ENCODE assay signal across 9 cellular contexts in genomic region chr17:48647103-48647963, GRCh38. TPM values are rescaled to one million over a fixed set of nuclear protein-coding genes. Genes with fewer than 3 reads are reported as not detected.
DNase-seq lines count a peak whose midpoint lies in the region; ATAC-seq and TF ChIP-seq lines count a peak whose summit lies in the region.
"Had no signal": no experiment of that assay in that cellular context is flagged by ENCODE, and none has a peak within 500 bp of the region (broad histone marks: within the 10 kb centered on the region; RNA-seq: fewer than 3 reads in every experiment).

No MANE protein-coding gene starts in this region.

- no peaks in the 10 kb centered on the region for H4K20me1 ChIP-seq in mammary epithelial cell (ENCODE audit: insufficient read depth, low read length)

- no peak for DNase-seq in CD4-positive, alpha-beta memory T cell
- DNase-seq in mammary epithelial cell (no peak), NCI-H2029 treated with DMSO at 0.1 percent for 48 hours (lab: John Stamatoyannopoulos, UW) (no peak)
- no peak for DNase-seq in naive thymus-derived CD4-positive, alpha-beta T cell
- DNase-seq: left cardiac atrium had no signal

- no peaks in the 10 kb centered on the region for H3K9me3 Mint-ChIP-seq in CD4-positive, alpha-beta memory T cell
- peaks cover 0 to 2% (median 0%) of the 10 kb centered on the region in 11 donors for H3K9me3 Mint-ChIP-seq in naive thymus-derived CD4-positive, alpha-beta T cell

- H3K4me1 ChIP-seq in CD4-positive, alpha-beta memory T cell (ENCODE audit: insufficient read depth, low read length), result peaks cover 14% of the 10 kb centered on the region
- H3K4me1 ChIP-seq in HUES48 (ENCODE audit: control insufficient read depth, insufficient read depth, low read length), result peaks cover 7% of the 10 kb centered on the region
- peaks cover 12% of the 10 kb centered on the region for H3K4me1 ChIP-seq in mammary epithelial cell (ENCODE audit: insufficient read depth, low read length)
- peaks cover 0 to 6% of the 10 kb centered on the region in 2 donors for H3K4me1 ChIP-seq in naive thymus-derived CD4-positive, alpha-beta T cell (ENCODE audit: control insufficient read depth in 2 of 2, insufficient read depth in 2 of 2, low read length in 2 of 2)

- H2AFZ ChIP-seq in mammary epithelial cell (ENCODE audit: low read depth, low read length), result peak overlapping the region; percentile 74

- no TSS peak for BruUV-seq in mammary epithelial cell (replicated peaks; lab: Mats Ljungman, UMichigan)

- H3K36me3 ChIP-seq in CD4-positive, alpha-beta memory T cell (ENCODE audit: insufficient read depth, low read length), result no peaks in the 10 kb centered on the region
- H3K36me3 ChIP-seq in HUES48 (ENCODE audit: control insufficient read depth, insufficient read depth, low read length) (no peaks in the 10 kb centered on the region), mammary epithelial cell (ENCODE audit: insufficient read depth, low read length) (no peaks in the 10 kb centered on the region)
- no peaks in the 10 kb centered on the region for H3K36me3 ChIP-seq in naive thymus-derived CD4-positive, alpha-beta T cell (ENCODE audit: control insufficient read depth in 2 of 3, insufficient read depth in 3 of 3, low read length in 3 of 3)

- H3K9ac ChIP-seq in HUES48 (ENCODE audit: low read depth, low read length) (no peak overlapping the region), mammary epithelial cell (ENCODE audit: insufficient read depth, low read length) (no peak overlapping the region)

- peaks cover 42 to 49% of the 10 kb centered on the region in 2 donors for H3K27me3 Mint-ChIP-seq in CD4-positive, alpha-beta memory T cell
- H3K27me3 Mint-ChIP-seq in naive thymus-derived CD4-positive, alpha-beta T cell, result peaks cover 59 to 84% (median 68%) of the 10 kb centered on the region in 5 donors

- TF ChIP-seq CTCF in mammary epithelial cell (conservative IDR thresholded peaks at IDR 0.05 in 1 of 2, IDR thresholded peaks at IDR 0.05 in 1 of 2; ENCODE audit: extremely low read depth in 1 of 2, insufficient read depth in 1 of 2, low read depth in 1 of 2, low read length in 2 of 2), result no peak

- WGBS in mammary epithelial cell (ENCODE audit: low coverage, missing lambda C conversion rate), result 3% methylated on average over 9 of the region's 30 CpGs

- CTCF ChIA-PET in CD4-positive, alpha-beta memory T cell (lab: Charles Lee; ENCODE audit: partially characterized antibody), result interaction anchor here (0.7 to 2.8 kb wide), 2 partner anchors 10 to 15 kb away, joined by 3 to 21 read pairs; no protein-coding TSS in a partner anchor
- CTCF ChIA-PET in mammary epithelial cell (lab: Charles Lee; ENCODE audit: low non-redundant PET), result no interaction called here
- CTCF ChIA-PET in naive thymus-derived CD4-positive, alpha-beta T cell (lab: Charles Lee), result interaction anchor here (0.6 kb wide), 1 partner anchor 287 kb away, joined by 3 read pairs; no protein-coding TSS in a partner anchor

- H3K36me3 Mint-ChIP-seq in CD4-positive, alpha-beta memory T cell, result no peaks in the 10 kb centered on the region
- peaks cover 0 to 3% (median 0%) of the 10 kb centered on the region in 5 donors for H3K36me3 Mint-ChIP-seq in naive thymus-derived CD4-positive, alpha-beta T cell

- H3K4me3 Mint-ChIP-seq in CD4-positive, alpha-beta memory T cell, result peak overlapping the region; percentile 82 to 96 (median 90)
- H3K4me3 Mint-ChIP-seq in naive thymus-derived CD4-positive, alpha-beta T cell, result peak overlapping the region; percentile 80 to 100 (median 88)

- H3K27me3 ChIP-seq in CD4-positive, alpha-beta memory T cell (ENCODE audit: insufficient read depth, low read length), result peaks cover 26% of the 10 kb centered on the region
- H3K27me3 ChIP-seq in HUES48 (ENCODE audit: control insufficient read depth, insufficient read depth, low read length), result peaks cover 87% of the 10 kb centered on the region
- H3K27me3 ChIP-seq in mammary epithelial cell (ENCODE audit: insufficient read depth, low read length), result peaks cover 43% of the 10 kb centered on the region
- H3K27me3 ChIP-seq in naive thymus-derived CD4-positive, alpha-beta T cell (ENCODE audit: control insufficient read depth in 2 of 2, insufficient read depth in 2 of 2, low read length in 2 of 2), result peaks cover 0 to 36% of the 10 kb centered on the region in 2 donors

- ATAC-seq in naive thymus-derived CD4-positive, alpha-beta T cell, result peak; percentile 34
- ATAC-seq in GM18520 (IDR thresholded peaks at IDR 0.05; ENCODE audit: unreplicated experiment), result no peak
- no peak for ATAC-seq in GM21576 (IDR thresholded peaks at IDR 0.05; ENCODE audit: unreplicated experiment)
- ATAC-seq in GM21423 (IDR thresholded peaks at IDR 0.05; ENCODE audit: unreplicated experiment), result no peak

- H3K27ac ChIP-seq in CD4-positive, alpha-beta memory T cell (ENCODE audit: low read depth, low read length), result no peak overlapping the region
- H3K27ac ChIP-seq in HUES48 (ENCODE audit: low read depth, low read length), result no peak overlapping the region
- no peak overlapping the region for H3K27ac ChIP-seq in mammary epithelial cell (ENCODE audit: insufficient read depth, low read depth, low read length)
- H3K27ac ChIP-seq in naive thymus-derived CD4-positive, alpha-beta T cell (ENCODE audit: low read depth, low read length), result no peak overlapping the region

- H3K9me3 ChIP-seq in CD4-positive, alpha-beta memory T cell (ENCODE audit: control insufficient read depth in 1 of 2, low read length in 2 of 2), result no peaks in the 10 kb centered on the region
- no peaks in the 10 kb centered on the region for H3K9me3 ChIP-seq in HUES48 (ENCODE audit: control insufficient read depth, insufficient read depth, low read length)
- no peaks in the 10 kb centered on the region for H3K9me3 ChIP-seq in mammary epithelial cell (replicated peaks; ENCODE audit: insufficient read depth, low read length)
- no peaks in the 10 kb centered on the region for H3K9me3 ChIP-seq in naive thymus-derived CD4-positive, alpha-beta T cell (ENCODE audit: control insufficient read depth in 2 of 3, low read length in 3 of 3)

- peak overlapping the region; percentile 87 for H3K4me2 ChIP-seq in mammary epithelial cell (ENCODE audit: insufficient read depth, low read depth, low read length)

- H3K27ac Mint-ChIP-seq in CD4-positive, alpha-beta memory T cell, result peak overlapping the region in 3 of 7 donors; percentile 57 to 68 (median 58)
- H3K27ac Mint-ChIP-seq in naive thymus-derived CD4-positive, alpha-beta T cell, result no peak overlapping the region

- POLR2A ChIA-PET in CD4-positive, alpha-beta memory T cell (lab: Charles Lee; ENCODE audit: partially characterized antibody), result interaction anchor here (1.0 to 1.4 kb wide), 2 partner anchors 11 to 22 kb away, joined by 3 read pairs; no protein-coding TSS in a partner anchor
- POLR2A ChIA-PET in naive thymus-derived CD4-positive, alpha-beta T cell (lab: Charles Lee), result no interaction called here

- intact Hi-C loops in CD4-positive, alpha-beta memory T cell (cut with micrococcal nuclease), result no loop called here
- intact Hi-C loops in mammary epithelial cell (cut with micrococcal nuclease), result no loop called here
- intact Hi-C loops in naive thymus-derived CD4-positive, alpha-beta T cell (cut with micrococcal nuclease), result no loop called here

- peaks cover 4 to 27% (median 12%) of the 10 kb centered on the region in 4 donors for H3K4me1 Mint-ChIP-seq in CD4-positive, alpha-beta memory T cell
- peaks cover 7 to 27% (median 18%) of the 10 kb centered on the region in 7 donors for H3K4me1 Mint-ChIP-seq in naive thymus-derived CD4-positive, alpha-beta T cell

- dilution Hi-C loops in mammary epithelial cell (cut with HindIII; ENCODE audit: low sequenced_read_pairs), result no loop called here

- peak overlapping the region; percentile 46 to 59 for H3K4me3 ChIP-seq in CD4-positive, alpha-beta memory T cell (ENCODE audit: low read length in 2 of 2)
- H3K4me3 ChIP-seq in HUES48 (ENCODE audit: low read depth, low read length), result peak overlapping the region; percentile 46; the same call in 1 of the 2 replicates
- H3K4me3 ChIP-seq in mammary epithelial cell (replicated peaks in 1 of 3; ENCODE audit: insufficient read depth in 1 of 3, low read depth in 2 of 3, low read length in 3 of 3), result peak overlapping the region; percentile 0 to 46 (median 42)
- H3K4me3 ChIP-seq in naive thymus-derived CD4-positive, alpha-beta T cell (ENCODE audit: low read length), result peak overlapping the region; percentile 70

- in situ Hi-C loops in mammary epithelial cell (cut with MboI; ENCODE audit: low sequenced_read_pairs in 2 of 2), result no loop called here

- no peaks in the 10 kb centered on the region for H3K79me2 ChIP-seq in mammary epithelial cell (ENCODE audit: insufficient read depth, low read length)

RNA-seq across cellular contexts. Expression of gene HOXB9, which starts 21.2 kb away (rescaled TPM):
- total RNA-seq in CD4-positive, alpha-beta memory T cell, result not detected
- not detected for polyA plus RNA-seq in CD4-positive, alpha-beta memory T cell
- total RNA-seq in mammary epithelial cell, result under 1 TPM in 1 of 2 donors, not detected in 1; 0.59 TPM
- not detected for polyA plus RNA-seq in mammary epithelial cell
- polyA minus RNA-seq in mammary epithelial cell, result not detected
- total RNA-seq in naive thymus-derived CD4-positive, alpha-beta T cell, result under 1 TPM in 3 of 5 experiments, not detected in 2; 0.12 to 0.24 (median 0.16) TPM
- polyA plus RNA-seq in naive thymus-derived CD4-positive, alpha-beta T cell, result not detected
- total RNA-seq: left cardiac atrium had no signal

RNA-seq across cellular contexts. Expression of gene HOXB8, which starts 32.2 kb away (rescaled TPM):
- total RNA-seq in CD4-positive, alpha-beta memory T cell, result not detected
- polyA plus RNA-seq in CD4-positive, alpha-beta memory T cell, result not detected
- not detected for total RNA-seq in mammary epithelial cell
- polyA plus RNA-seq in mammary epithelial cell, result not detected
- polyA minus RNA-seq in mammary epithelial cell, result not detected
- not detected for total RNA-seq in naive thymus-derived CD4-positive, alpha-beta T cell
- polyA plus RNA-seq in naive thymus-derived CD4-positive, alpha-beta T cell, result not detected

RNA-seq across cellular contexts. Expression of gene HOXB7, which starts 36.5 kb away (rescaled TPM):
- under 1 TPM in 1 of 2 experiments, not detected in 1; 0.25 TPM for total RNA-seq in CD4-positive, alpha-beta memory T cell
- 1 to 10 TPM in 1 of 2 donors, under 1 TPM in 1; 0.23 to 1.3 TPM for polyA plus RNA-seq in CD4-positive, alpha-beta memory T cell
- not detected for total RNA-seq in mammary epithelial cell
- 0.67 TPM for polyA plus RNA-seq in mammary epithelial cell
- not detected for polyA minus RNA-seq in mammary epithelial cell
- total RNA-seq in naive thymus-derived CD4-positive, alpha-beta T cell, result under 1 TPM in 1 of 5 experiments, not detected in 4; 0.31 TPM
- polyA plus RNA-seq in naive thymus-derived CD4-positive, alpha-beta T cell, result not detected

RNA-seq across cellular contexts. Expression of gene HOXB6, which starts 42.5 kb away (rescaled TPM):
- total RNA-seq in CD4-positive, alpha-beta memory T cell, result under 1 TPM in 1 of 2 experiments, not detected in 1; 0.38 TPM
- polyA plus RNA-seq in CD4-positive, alpha-beta memory T cell, result not detected
- total RNA-seq in mammary epithelial cell, result under 1 TPM; under 0.01 to 0.59 TPM
- 0.49 TPM for polyA plus RNA-seq in mammary epithelial cell
- not detected for polyA minus RNA-seq in mammary epithelial cell
- total RNA-seq in naive thymus-derived CD4-positive, alpha-beta T cell, result under 1 TPM in 1 of 5 experiments, not detected in 4; 0.34 TPM
- not detected for polyA plus RNA-seq in naive thymus-derived CD4-positive, alpha-beta T cell

RNA-seq across cellular contexts. Expression of gene HOXB5, which starts 53.8 kb away (rescaled TPM):
- not detected for total RNA-seq in CD4-positive, alpha-beta memory T cell
- polyA plus RNA-seq in CD4-positive, alpha-beta memory T cell, result not detected
- total RNA-seq in mammary epithelial cell, result not detected
- polyA plus RNA-seq in mammary epithelial cell, result not detected
- not detected for polyA minus RNA-seq in mammary epithelial cell
- total RNA-seq in naive thymus-derived CD4-positive, alpha-beta T cell, result not detected
- polyA plus RNA-seq in naive thymus-derived CD4-positive, alpha-beta T cell, result not detected
